ENCODE assay signal across 8 cellular contexts in the genomic region with DNA sequence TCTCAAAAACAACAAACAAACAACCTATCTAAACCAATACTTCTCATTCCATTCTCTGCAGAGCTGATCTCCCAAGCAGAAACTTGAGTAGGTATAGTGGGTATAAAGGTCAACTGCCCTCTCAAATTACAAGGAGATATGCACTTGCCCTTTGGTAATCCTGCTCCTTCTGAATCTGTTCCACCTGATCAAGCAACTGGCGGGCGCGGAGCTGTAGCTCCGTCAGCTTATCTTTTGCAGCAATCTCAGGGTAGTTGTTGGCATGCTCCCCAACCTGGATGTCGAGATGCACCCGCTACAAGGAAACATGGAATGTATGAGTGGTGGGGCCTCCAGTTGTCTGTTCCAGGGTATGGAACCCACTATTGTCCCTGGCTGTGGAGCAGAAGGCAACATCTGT. TPM values are rescaled to one million over a fixed set of nuclear protein-coding genes. Genes with fewer than 3 reads are reported as not detected.
DNase-seq lines count a peak whose midpoint lies in the region; ATAC-seq and TF ChIP-seq lines count a peak whose summit lies in the region.

No MANE protein-coding gene starts in this region.

- peaks cover 21% of the 10 kb centered on the region for H3K36me3 Mint-ChIP-seq in CD4-positive, CD25-positive, alpha-beta regulatory T cell

- H3K27me3 ChIP-seq in CD4-positive, CD25-positive, alpha-beta regulatory T cell (ENCODE audit: control insufficient read depth, insufficient read depth, low read length): no peaks in the 10 kb centered on the region
- H3K27me3 ChIP-seq in Loucy (ENCODE audit: insufficient read depth, low read length, poor library complexity, severe bottlenecking): no peaks in the 10 kb centered on the region
- H3K27me3 ChIP-seq in ectodermal cell (ENCODE audit: control insufficient read depth, insufficient read depth, low read length, poor library complexity, severe bottlenecking): peaks cover 4% of the 10 kb centered on the region
- H3K27me3 ChIP-seq in neural cell (ENCODE audit: insufficient read depth, low read depth, low read length): no peaks in the 10 kb centered on the region

- peak overlapping the region; percentile 9 to 99 (median 99) for H3K27ac Mint-ChIP-seq in CD4-positive, CD25-positive, alpha-beta regulatory T cell

- H2AFZ ChIP-seq in Loucy (ENCODE audit: low read length) (no peak overlapping the region), neural cell (ENCODE audit: low read depth, low read length) (no peak overlapping the region)

- TF ChIP-seq RAD21 in neural cell (conservative IDR thresholded peaks at IDR 0.05): no peak

- peak overlapping the region; percentile 80 for H3K4me3 ChIP-seq in CD4-positive, CD25-positive, alpha-beta regulatory T cell (ENCODE audit: low read depth, low read length)
- peak overlapping the region; percentile 95 for H3K4me3 ChIP-seq in Loucy (ENCODE audit: low read length, poor library complexity, severe bottlenecking)
- H3K4me3 ChIP-seq in ectodermal cell (ENCODE audit: insufficient read depth, low read depth, low read length): peak overlapping the region; percentile 97
- peak overlapping the region; percentile 100 for H3K4me3 ChIP-seq in neural cell (ENCODE audit: low read length)

- H3K27ac ChIP-seq in CD4-positive, CD25-positive, alpha-beta regulatory T cell (ENCODE audit: insufficient read depth, low read length, poor library complexity, severe bottlenecking): peak overlapping the region; percentile 96
- H3K27ac ChIP-seq in ectodermal cell (ENCODE audit: insufficient read depth, low read depth, low read length, poor library complexity, severe bottlenecking): no peak overlapping the region
- H3K27ac ChIP-seq in neural cell (ENCODE audit: low read length): no peak overlapping the region

- no peaks in the 10 kb centered on the region for H3K9me3 Mint-ChIP-seq in CD4-positive, CD25-positive, alpha-beta regulatory T cell

- no peak for TF ChIP-seq CTCF in Loucy (conservative IDR thresholded peaks at IDR 0.05; ENCODE audit: low read length)
- no peak for TF ChIP-seq CTCF in neural cell (IDR thresholded peaks at IDR 0.05; ENCODE audit: poor library complexity, severe bottlenecking)

- H3K4me2 ChIP-seq in Loucy (ENCODE audit: low read depth, low read length, poor library complexity, severe bottlenecking): peak overlapping the region; percentile 93
- peak overlapping the region; percentile 70 for H3K4me2 ChIP-seq in neural cell (ENCODE audit: low read length)

- H3K27me3 Mint-ChIP-seq in CD4-positive, CD25-positive, alpha-beta regulatory T cell: peaks cover 6% of the 10 kb centered on the region

- H3K4me3 Mint-ChIP-seq in CD4-positive, CD25-positive, alpha-beta regulatory T cell: peak overlapping the region; percentile 93 to 97 (median 94)

- WGBS in ectodermal cell, 2 experiments: 93% methylated on average over 6 of the region's 6 CpGs

- H3K9me3 ChIP-seq in CD4-positive, CD25-positive, alpha-beta regulatory T cell (ENCODE audit: control insufficient read depth in 2 of 2, low read length in 2 of 2): no peaks in the 10 kb centered on the region
- H3K9me3 ChIP-seq in Loucy (ENCODE audit: insufficient read depth, low read depth, low read length) (no peaks in the 10 kb centered on the region), ectodermal cell (ENCODE audit: control insufficient read depth, low read length) (no peaks in the 10 kb centered on the region), neural cell (ENCODE audit: low read length) (no peaks in the 10 kb centered on the region)

- H3K9me2 ChIP-seq in Loucy (replicated peaks; ENCODE audit: low read depth, low read length): no peaks in the 10 kb centered on the region
- no peaks in the 10 kb centered on the region for H3K9me2 ChIP-seq in neural cell (ENCODE audit: insufficient read depth, low read length)

- peaks cover 4 to 53% (median 28%) of the 10 kb centered on the region in 4 donors for H3K4me1 Mint-ChIP-seq in CD4-positive, CD25-positive, alpha-beta regulatory T cell

- H3F3A ChIP-seq in Loucy (ENCODE audit: low read depth): no peaks in the 10 kb centered on the region
- no peaks in the 10 kb centered on the region for H3F3A ChIP-seq in neural cell (ENCODE audit: insufficient read depth, low read length, poor library complexity, severe bottlenecking)

- H3K79me2 ChIP-seq in Loucy (ENCODE audit: insufficient read depth, low read length) (peaks cover 31% of the 10 kb centered on the region), neural cell (replicated peaks; ENCODE audit: insufficient read depth, low read length) (peaks cover 13% of the 10 kb centered on the region)

- H3K36me3 ChIP-seq in CD4-positive, CD25-positive, alpha-beta regulatory T cell (ENCODE audit: control insufficient read depth, insufficient read depth, low read length): peaks cover 25% of the 10 kb centered on the region
- H3K36me3 ChIP-seq in Loucy (ENCODE audit: insufficient read depth, low read length) (peaks cover 14% of the 10 kb centered on the region; the same call in 1 of the 2 replicates), ectodermal cell (ENCODE audit: control insufficient read depth, insufficient read depth, low read length) (peaks cover 17% of the 10 kb centered on the region), neural cell (ENCODE audit: insufficient read depth, low read length) (peaks cover 4% of the 10 kb centered on the region)

- ATAC-seq in CD4-positive, CD25-positive, alpha-beta regulatory T cell (ENCODE audit: low read depth in 2 of 2): no peak
- ATAC-seq in GM21619 (IDR thresholded peaks at IDR 0.05; ENCODE audit: unreplicated experiment): no peak
- ATAC-seq in HG02970 (IDR thresholded peaks at IDR 0.05; ENCODE audit: low FRiP score, unreplicated experiment): no peak

- DNase-seq in CD4-positive, CD25-positive, alpha-beta regulatory T cell: no peak
- no peak for DNase-seq in AG08396 (ENCODE audit: low spot score)
- no peak for DNase-seq in activated effector memory CD4-positive, alpha-beta T cell treated with anti-CD3 and anti-CD28 coated beads, Interleukin-2, amount 50 U/mL, for 16 hours

- H4K20me1 ChIP-seq in Loucy (ENCODE audit: insufficient read depth, low read length, poor library complexity, severe bottlenecking) (peaks cover 7% of the 10 kb centered on the region), neural cell (ENCODE audit: insufficient read depth) (no peaks in the 10 kb centered on the region)

- H3K9ac ChIP-seq in Loucy (ENCODE audit: low read depth, low read length, poor library complexity, severe bottlenecking): peak overlapping the region; percentile 97
- peak overlapping the region; percentile 97 for H3K9ac ChIP-seq in neural cell (ENCODE audit: low read length)

- peaks cover 24% of the 10 kb centered on the region for H3K4me1 ChIP-seq in CD4-positive, CD25-positive, alpha-beta regulatory T cell (ENCODE audit: control insufficient read depth, insufficient read depth, low read length, poor library complexity, severe bottlenecking)
- H3K4me1 ChIP-seq in Loucy (ENCODE audit: insufficient read depth, low read length, poor library complexity, severe bottlenecking) (peaks cover 12% of the 10 kb centered on the region), ectodermal cell (ENCODE audit: control insufficient read depth, insufficient read depth, low read length) (no peaks in the 10 kb centered on the region)

- no peak for TF ChIP-seq EP300 in neural cell (conservative IDR thresholded peaks at IDR 0.05; ENCODE audit: poor library complexity, severe bottlenecking)

TF ChIP-seq in neural cell, 6 proteins besides CTCF, POLR2A, EP300 and RAD21 (continues in another document):
- no peak for TF ChIP-seq SMC3 (conservative IDR thresholded peaks at IDR 0.05; ENCODE audit: poor library complexity)
- TF ChIP-seq MXI1 (conservative IDR thresholded peaks at IDR 0.05; ENCODE audit: poor library complexity, severe bottlenecking): no peak
- no peak for TF ChIP-seq POLR2AphosphoS5 (IDR thresholded peaks at IDR 0.05)
- TF ChIP-seq EZH2 (IDR thresholded peaks at IDR 0.05; ENCODE audit: borderline replicate concordance, insufficient read depth, low read length, poor library complexity, severe bottlenecking): no peak
- no peak for TF ChIP-seq TAF1 (IDR thresholded peaks at IDR 0.05; ENCODE audit: low read depth)

RNA-seq across cellular contexts. Expression of gene TMED4, which starts 1.1 kb away (rescaled TPM):
- 97.5 TPM for total RNA-seq in CD4-positive, CD25-positive, alpha-beta regulatory T cell
- 10 to 100 TPM; 67.6 to 85.4 (median 74.9) TPM for polyA plus RNA-seq in CD4-positive, CD25-positive, alpha-beta regulatory T cell
- polyA plus RNA-seq in ectodermal cell (2013, experiment 1 of 4): 105 TPM
- 110 TPM for polyA plus RNA-seq in ectodermal cell (2013, experiment 2 of 4)
- polyA plus RNA-seq in ectodermal cell (2013, experiment 3 of 4): 90.0 TPM
- 102 TPM for polyA plus RNA-seq in ectodermal cell (2013, experiment 4 of 4)
- polyA plus RNA-seq in neural cell: 158 and 202 TPM in 2 replicates
- 97.9 and 107 TPM in 2 replicates for polyA minus RNA-seq in neural cell

RNA-seq across cellular contexts. Expression of gene DDX56, which starts 7.2 kb away (rescaled TPM):
- total RNA-seq in CD4-positive, CD25-positive, alpha-beta regulatory T cell: 108 TPM
- 10 to 100 TPM; 42.3 to 55.1 (median 46.4) TPM for polyA plus RNA-seq in CD4-positive, CD25-positive, alpha-beta regulatory T cell
- polyA plus RNA-seq in ectodermal cell (2013, experiment 1 of 4): 80.0 TPM
- polyA plus RNA-seq in ectodermal cell (2013, experiment 2 of 4): 82.4 TPM
- polyA plus RNA-seq in ectodermal cell (2013, experiment 3 of 4): 55.7 TPM
- polyA plus RNA-seq in ectodermal cell (2013, experiment 4 of 4): 71.8 TPM
- polyA plus RNA-seq in neural cell: 80.6 and 86.6 TPM in 2 replicates
- 52.0 and 56.2 TPM in 2 replicates for polyA minus RNA-seq in neural cell

RNA-seq across cellular contexts. Expression of gene OGDH, which starts 25.5 kb away (rescaled TPM):
- total RNA-seq in CD4-positive, CD25-positive, alpha-beta regulatory T cell: 157 TPM
- 100 to 1,000 TPM in 1 of 4 donors, 10 to 100 TPM in 3; 56.4 to 102 (median 72.8) TPM for polyA plus RNA-seq in CD4-positive, CD25-positive, alpha-beta regulatory T cell
- 83.9 TPM for polyA plus RNA-seq in ectodermal cell (2013, experiment 1 of 4)
- polyA plus RNA-seq in ectodermal cell (2013, experiment 2 of 4): 85.1 TPM
- polyA plus RNA-seq in ectodermal cell (2013, experiment 3 of 4): 51.5 TPM
- polyA plus RNA-seq in ectodermal cell (2013, experiment 4 of 4): 55.7 TPM
- 16.9 and 23.6 TPM in 2 replicates for polyA plus RNA-seq in neural cell
- 49.3 and 55.3 TPM in 2 replicates for polyA minus RNA-seq in neural cell

RNA-seq across cellular contexts. Expression of gene NPC1L1, which starts 39.8 kb away (rescaled TPM):
- 0.10 TPM for total RNA-seq in CD4-positive, CD25-positive, alpha-beta regulatory T cell
- under 1 TPM in 1 of 4 donors, not detected in 3; 0.18 TPM for polyA plus RNA-seq in CD4-positive, CD25-positive, alpha-beta regulatory T cell
- polyA plus RNA-seq in ectodermal cell (2013, experiment 1 of 4): 0.48 TPM
- polyA plus RNA-seq in ectodermal cell (2013, experiment 2 of 4): 0.28 TPM
- polyA plus RNA-seq in ectodermal cell (2013, experiment 3 of 4): 0.32 TPM
- 0.20 TPM for polyA plus RNA-seq in ectodermal cell (2013, experiment 4 of 4)
- 0.20 TPM in 1 of 2 replicates, not detected in the other for polyA plus RNA-seq in neural cell
- polyA minus RNA-seq in neural cell: not detected in 2 replicates
